26 cellular contexts compared by ENCODE assay signal in the genomic region with DNA sequence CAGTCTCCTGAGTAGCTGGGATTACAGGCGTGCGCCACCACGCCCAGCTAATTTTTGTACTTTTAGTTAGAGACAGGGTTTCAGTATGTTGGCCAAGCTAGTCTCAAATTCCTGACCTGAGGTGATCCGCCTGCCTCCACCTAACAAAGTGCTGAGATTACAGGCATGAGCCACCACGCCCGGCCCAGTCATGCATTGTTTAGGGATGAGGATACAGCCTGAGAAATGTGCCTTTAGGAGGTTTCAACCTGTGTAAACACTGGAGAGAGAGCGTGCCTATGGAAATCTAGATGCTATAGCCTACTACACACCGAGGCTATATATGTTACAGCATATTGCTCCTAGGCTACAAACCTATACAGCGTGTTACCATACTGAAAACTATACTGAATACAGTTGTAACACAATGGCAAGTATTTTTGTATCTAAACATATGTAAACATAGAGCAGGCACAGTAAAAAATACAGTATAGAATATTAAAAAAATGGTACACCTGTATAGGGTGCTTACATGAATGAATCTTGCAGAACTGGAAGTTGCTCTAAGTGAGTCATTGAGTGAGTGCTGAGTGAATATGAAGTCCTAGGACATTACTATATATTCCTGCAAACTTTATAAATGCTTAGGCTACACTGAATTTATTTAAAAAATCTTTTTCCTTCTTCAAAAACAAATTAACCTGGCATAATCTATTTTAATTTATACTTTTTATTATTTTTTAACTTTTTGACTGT.
DNase-seq lines count a peak whose midpoint lies in the region; ATAC-seq, FAIRE-seq and TF ChIP-seq lines count a peak whose summit lies in the region.
"Had no signal": no experiment of that assay in that cellular context is flagged by ENCODE, and none has a peak within 500 bp of the region (broad histone marks: within the 10 kb centered on the region; RNA-seq: fewer than 3 reads in every experiment).

No MANE protein-coding gene starts in this region.

- H3K4me1 Mint-ChIP-seq in astrocyte (ENCODE audit: low read depth, unreplicated experiment) = peaks cover 3% of the 10 kb centered on the region
- H3K4me1 Mint-ChIP-seq: B cell; natural killer cell; stimulated activated memory B cell treated with anti-CD40 and anti-IgM and Interleukin-4, amounts not matched to agents 10 μg/mL and 1 μg/mL and 100 μg/mL, for 72 hours had no signal

- H3K4me3 Mint-ChIP-seq in astrocyte (ENCODE audit: unreplicated experiment) = no peak overlapping the region
- H3K4me3 Mint-ChIP-seq: activated T-cell treated with anti-CD3 and anti-CD28 coated beads, Interleukin-2, amount 50 U/mL, for 4 hours; B cell; dendritic cell treated with granulocyte-macrophage colony-stimulating factor and Interleukin-4, amounts not matched to agents 40 ng/mL and 50 ng/mL, for 4 days; natural killer cell; stimulated activated memory B cell treated with anti-CD40 and anti-IgM and Interleukin-4, amounts not matched to agents 10 μg/mL and 1 μg/mL and 100 μg/mL, for 72 hours had no signal

- no peak for TF ChIP-seq CTCF in astrocyte (IDR thresholded peaks at IDR 0.05; ENCODE audit: insufficient read depth, low read depth, low read length)

- H3K27me3 Mint-ChIP-seq in astrocyte (ENCODE audit: low read depth, unreplicated experiment) = no peaks in the 10 kb centered on the region
- H3K27me3 Mint-ChIP-seq: B cell; dendritic cell treated with granulocyte-macrophage colony-stimulating factor and Interleukin-4, amounts not matched to agents 40 ng/mL and 50 ng/mL, for 4 days; stimulated activated memory B cell treated with anti-CD40 and anti-IgM and Interleukin-4, amounts not matched to agents 10 μg/mL and 1 μg/mL and 100 μg/mL, for 72 hours had no signal

- H3K4me1 ChIP-seq in astrocyte (ENCODE audit: insufficient read depth, low read length) = no peaks in the 10 kb centered on the region
- H3K4me1 ChIP-seq: A549, heart left ventricle, left lung, uterus had no signal

- no peaks in the 10 kb centered on the region for H3K9me3 ChIP-seq in astrocyte (ENCODE audit: insufficient read depth, low read depth, low read length)
- H3K9me3 ChIP-seq: A549, uterus had no signal

- no peak overlapping the region for H3K27ac ChIP-seq in astrocyte (ENCODE audit: low read depth, low read length)
- H3K27ac ChIP-seq: A549, heart left ventricle, left lung, uterus had no signal

- DNase-seq in Daoy (ENCODE audit: low read depth) (peak; percentile 3), astrocyte (ENCODE audit: low read depth) (peak; percentile 23), iris pigment epithelial cell (ENCODE audit: low read depth) (peak; percentile 10), NCI-H446 treated with DMSO at 0.1 percent for 48 hours (lab: John Stamatoyannopoulos, UW) (no peak), HTR-8/SVneo (ENCODE audit: insufficient read length, low spot score) (no peak)
- DNase-seq: activated naive CD4-positive, alpha-beta T cell treated with Interleukin-2 at 50 U/mL for 16 hours; activated T-cell treated with anti-CD3 and anti-CD28 coated beads, Interleukin-2, amount 50 U/mL, for 4 hours; H7; heart left ventricle; left lung; midbrain; natural killer cell; NCI-H2081; NCI-H446; stimulated activated CD4-positive, alpha-beta T cell treated with anti-CD3 and anti-CD28 coated beads, Interleukin-4, amount 100 ng/mL, for 1 hour; T-helper 1 cell; uterus had no signal

- no peak; the same call in 1 of the 2 replicates for TF ChIP-seq EP300 in Ishikawa (IDR thresholded peaks at IDR 0.05; ENCODE audit: borderline replicate concordance)

- H3K9ac ChIP-seq in astrocyte (ENCODE audit: low read length) = no peak overlapping the region

- H3K4me2 ChIP-seq in astrocyte (ENCODE audit: low read length) = no peak overlapping the region
- H3K4me2 ChIP-seq: A549 had no signal

- no peak overlapping the region for H2AFZ ChIP-seq in astrocyte (ENCODE audit: low read depth, low read length)

- no peaks in the 10 kb centered on the region for H3K27me3 ChIP-seq in astrocyte (ENCODE audit: insufficient read depth, low read length)
- H3K27me3 ChIP-seq: heart left ventricle, left lung, uterus had no signal

- no peak for TF ChIP-seq RAD21 in Ishikawa (IDR thresholded peaks at IDR 0.05; ENCODE audit: low read depth)

- H4K20me1 ChIP-seq in astrocyte (ENCODE audit: insufficient read depth, low read length) = no peaks in the 10 kb centered on the region

- H3K36me3 Mint-ChIP-seq in astrocyte (ENCODE audit: low read depth, unreplicated experiment) = no peaks in the 10 kb centered on the region
- H3K36me3 Mint-ChIP-seq: stimulated activated memory B cell treated with anti-CD40 and anti-IgM and Interleukin-4, amounts not matched to agents 10 μg/mL and 1 μg/mL and 100 μg/mL, for 72 hours had no signal

- FAIRE-seq in astrocyte (lab: Jason Lieb, UNC) (no peak), HTR-8/SVneo (lab: Jason Lieb, UNC) (no peak)
- FAIRE-seq: A549, GM12878 had no signal

- H3K79me2 ChIP-seq in astrocyte (ENCODE audit: insufficient read depth, low read length) = no peaks in the 10 kb centered on the region

- H3K27ac Mint-ChIP-seq in astrocyte (ENCODE audit: unreplicated experiment) = no peak overlapping the region
- H3K27ac Mint-ChIP-seq: B cell; dendritic cell treated with granulocyte-macrophage colony-stimulating factor and Interleukin-4, amounts not matched to agents 40 ng/mL and 50 ng/mL, for 4 days; natural killer cell; stimulated activated memory B cell treated with anti-CD40 and anti-IgM and Interleukin-4, amounts not matched to agents 10 μg/mL and 1 μg/mL and 100 μg/mL, for 72 hours had no signal

- no peak overlapping the region for H3K4me3 ChIP-seq in astrocyte (ENCODE audit: insufficient read depth, low read depth, low read length)
- H3K4me3 ChIP-seq: A549, GM12878, heart left ventricle, left lung, uterus had no signal

- ATAC-seq in GM18517 (IDR thresholded peaks at IDR 0.05; ENCODE audit: unreplicated experiment) = no peak
- ATAC-seq in HG02642 (IDR thresholded peaks at IDR 0.05; ENCODE audit: poor library complexity, unreplicated experiment) = no peak
- ATAC-seq: A549; activated T-cell treated with anti-CD3 and anti-CD28 coated beads, Interleukin-2, amount 50 U/mL, for 4 hours; GM12878; heart left ventricle; left lung; natural killer cell; Panc1; stimulated activated memory B cell treated with anti-CD40 and anti-IgM and Interleukin-4, amounts not matched to agents 10 μg/mL and 1 μg/mL and 100 μg/mL, for 72 hours had no signal

- peaks cover 7% of the 10 kb centered on the region for H3K9me3 Mint-ChIP-seq in astrocyte (ENCODE audit: unreplicated experiment)

- H3K36me3 ChIP-seq in astrocyte (ENCODE audit: insufficient read depth, low read length) = no peaks in the 10 kb centered on the region
- H3K36me3 ChIP-seq: heart left ventricle, left lung, uterus had no signal

TF ChIP-seq in Ishikawa, 13 proteins besides CTCF, POLR2A, EP300 and RAD21:
- no peak for TF ChIP-seq TAF1 (IDR thresholded peaks at IDR 0.05; ENCODE audit: low read depth)
- TF ChIP-seq CEBPB (IDR thresholded peaks at IDR 0.05) = no peak
- no peak for TF ChIP-seq YY1 (IDR thresholded peaks at IDR 0.05; ENCODE audit: low read depth)
- no peak for TF ChIP-seq CREB1 (IDR thresholded peaks at IDR 0.05; ENCODE audit: low read depth)
- TF ChIP-seq TEAD4 (IDR thresholded peaks at IDR 0.05) = peak; percentile 61
- TF ChIP-seq, protein P1, sequence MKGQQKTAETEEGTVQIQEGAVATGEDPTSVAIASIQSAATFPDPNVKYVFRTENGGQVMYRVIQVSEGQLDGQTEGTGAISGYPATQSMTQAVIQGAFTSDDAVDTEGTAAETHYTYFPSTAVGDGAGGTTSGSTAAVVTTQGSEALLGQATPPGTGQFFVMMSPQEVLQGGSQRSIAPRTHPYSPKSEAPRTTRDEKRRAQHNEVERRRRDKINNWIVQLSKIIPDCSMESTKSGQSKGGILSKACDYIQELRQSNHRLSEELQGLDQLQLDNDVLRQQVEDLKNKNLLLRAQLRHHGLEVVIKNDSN (IDR thresholded peaks at IDR 0.05) = no peak
- no peak for TF ChIP-seq EGR1 (IDR thresholded peaks at IDR 0.05)
- TF ChIP-seq TCF12 (IDR thresholded peaks at IDR 0.05; ENCODE audit: low read depth) = 0 out of 2 replicates have a peak, but pooled peaks have one; percentile 15
- TF ChIP-seq NFIC (IDR thresholded peaks at IDR 0.05) = no peak
- TF ChIP-seq, protein P2, sequence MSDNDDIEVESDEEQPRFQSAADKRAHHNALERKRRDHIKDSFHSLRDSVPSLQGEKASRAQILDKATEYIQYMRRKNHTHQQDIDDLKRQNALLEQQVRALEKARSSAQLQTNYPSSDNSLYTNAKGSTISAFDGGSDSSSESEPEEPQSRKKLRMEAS (IDR thresholded peaks at IDR 0.05) = no peak

Comparison
In these comparisons a context has a peak if more than half of its experiments do, and no peak if none do; other contexts are left out.
1. DNase-seq: peak in Daoy (single experiment), astrocyte (single experiment) and iris pigment epithelial cell (single experiment); none in NCI-H446 treated with DMSO at 0.1 percent for 48 hours (single experiment) and HTR-8/SVneo (single experiment).